Comparison of ENCODE assay signal across 8 cellular contexts in the genomic region with DNA sequence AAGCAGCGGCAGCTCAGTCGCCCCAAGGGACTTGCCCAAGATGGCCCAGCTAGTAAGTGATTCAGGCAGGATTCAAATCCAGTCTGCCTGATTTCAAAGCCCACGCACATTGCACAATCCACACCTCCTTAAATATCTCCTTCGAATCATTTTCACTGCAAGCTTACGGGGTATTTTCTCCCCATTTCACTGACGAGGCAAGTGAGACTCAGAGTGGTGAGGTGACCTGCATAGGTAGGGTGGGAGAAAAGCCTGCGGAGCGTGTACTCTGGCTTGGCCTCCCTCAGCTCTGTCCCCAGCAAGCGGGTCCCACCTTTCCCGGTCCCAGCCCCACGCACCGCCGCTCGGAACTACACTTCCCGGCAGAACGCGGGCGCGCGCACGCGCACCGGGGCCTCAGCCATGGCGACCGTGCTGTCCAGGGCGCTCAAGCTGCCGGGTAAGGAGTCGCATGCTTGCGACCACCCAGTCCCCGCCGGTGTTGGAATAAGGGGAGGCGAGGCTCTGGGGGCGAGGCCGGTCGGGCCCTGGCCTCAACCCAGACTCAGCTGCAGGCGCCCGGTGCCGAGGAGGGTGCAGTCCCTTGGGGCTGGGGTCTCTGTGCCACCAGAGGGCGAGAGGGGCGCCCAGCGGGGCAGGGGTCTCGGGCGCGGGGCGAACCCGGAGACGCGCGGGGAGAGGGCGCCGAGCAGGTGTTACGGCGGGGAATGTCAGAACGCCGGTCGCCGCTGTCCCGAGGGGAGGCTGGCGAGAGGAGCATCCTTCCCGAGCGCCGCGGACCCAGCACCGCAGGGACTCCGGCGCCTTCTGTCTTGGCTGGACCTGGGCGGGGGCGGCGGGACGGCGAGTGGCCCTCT. TPM values are rescaled to one million over a fixed set of nuclear protein-coding genes. Genes with fewer than 3 reads are reported as not detected.
A peak's percentile ranks its signal among the peaks of the same experiment; 100 is the strongest.
DNase-seq lines count a peak whose midpoint lies in the region; ATAC-seq and TF ChIP-seq lines count a peak whose summit lies in the region.

A gene with protein sequence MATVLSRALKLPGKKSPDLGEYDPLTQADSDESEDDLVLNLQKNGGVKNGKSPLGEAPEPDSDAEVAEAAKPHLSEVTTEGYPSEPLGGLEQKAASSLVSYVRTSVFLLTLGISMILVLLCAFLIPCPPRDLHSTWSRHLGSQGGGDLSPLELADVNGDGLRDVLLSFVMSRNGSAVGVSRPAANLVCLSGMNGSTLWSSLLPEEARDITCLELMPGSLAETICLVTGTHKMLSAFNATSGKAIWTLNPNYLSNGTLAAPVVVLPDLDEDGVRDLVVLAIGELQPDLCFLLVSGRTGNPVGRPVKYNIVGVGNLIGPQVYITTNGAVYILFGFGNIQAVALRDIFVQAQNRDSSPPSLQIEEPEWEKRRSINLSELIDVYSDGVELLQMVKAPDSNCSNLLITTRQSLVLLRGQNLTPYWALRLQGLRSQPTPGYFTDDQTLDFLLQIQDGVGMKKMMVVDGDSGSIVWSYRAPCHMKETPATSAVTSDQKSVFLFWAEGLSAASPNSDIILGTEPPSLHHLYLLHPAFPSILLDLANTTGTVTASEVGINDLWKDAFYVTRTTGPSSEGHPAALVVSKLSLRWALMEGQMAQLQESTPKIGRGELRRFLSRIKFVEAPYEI (plus strand): TSS at position 380 of the 857 bp plus-strand sequence. CDS start 23 bp downstream, at position 403.

- peaks cover 6 to 7% of the 10 kb centered on the region in 2 experiments; a peak in 2 of 4 replicates for H3K79me1 ChIP-seq in IMR-90 (ENCODE audit: low read depth in 1 of 2, low read length in 2 of 2)

- H2BK5ac ChIP-seq in IMR-90 (ENCODE audit: low read depth, low read length, poor library complexity, severe bottlenecking) = peak within 1 kb of the TSS; percentile 72

- intact Hi-C loops in IMR-90 (cut with micrococcal nuclease) = loop anchor here (5.0 kb wide), 1 partner anchor 48 kb away; no protein-coding TSS in a partner anchor
- intact Hi-C loops in activated naive CD4-positive, alpha-beta T cell treated with anti-CD3 and anti-CD28 coated beads for 36 hours (cut with micrococcal nuclease) = loop anchor here (1.0 to 5.0 kb wide), 2 partner anchors 44 to 232 kb away; partner anchors contain the start of genes DDX47 and HEBP1

- no peak for TF ChIP-seq CTCF in IMR-90 (conservative IDR thresholded peaks at IDR 0.05; ENCODE audit: low read depth, low read length)

- no peaks in the 10 kb centered on the region for H3K36me3 Mint-ChIP-seq in activated naive CD4-positive, alpha-beta T cell treated with anti-CD3 and anti-CD28 coated beads for 36 hours (ENCODE audit: low read depth)

- DNase-seq in DMS53 treated with DMSO at 0.1 percent for 48 hours (lab: John Stamatoyannopoulos, UW; ENCODE audit: unreplicated experiment) (peak; percentile 53), IMR-90 (peak; percentile 62), glomerular visceral epithelial cell (ENCODE audit: extremely low spot score) (peak; percentile 63), nucleus accumbens (lab: John Stamatoyannopoulos, UW) (peak in 54 of 56 donors; percentile 34 to 85 (median 65)), superior temporal gyrus (ENCODE audit: extremely low spot score) (peak; percentile 71)
- peak; percentile 73 for DNase-seq in activated naive CD4-positive, alpha-beta T cell treated with anti-CD3 and anti-CD28 coated beads for 36 hours

- H3K9ac ChIP-seq in IMR-90 (ENCODE audit: low read depth, low read length) = peak within 1 kb of the TSS; percentile 82

- peak within 1 kb of the TSS; percentile 66 for H2BK120ac ChIP-seq in IMR-90 (ENCODE audit: low read depth, low read length)

- no TSS peak for BruUV-seq in IMR-90 (replicated peaks; lab: Mats Ljungman, UMichigan)

- peak within 1 kb of the TSS; percentile 40; the same call in 1 of the 2 replicates for H2BK20ac ChIP-seq in IMR-90 (ENCODE audit: low read depth, low read length)

- H3K4me1 Mint-ChIP-seq in activated naive CD4-positive, alpha-beta T cell treated with anti-CD3 and anti-CD28 coated beads for 36 hours (ENCODE audit: low read depth) = peaks cover 16% of the 10 kb centered on the region

- H4K8ac ChIP-seq in IMR-90 (ENCODE audit: low read depth in 2 of 2, low read length in 2 of 2) = peak within 1 kb of the TSS; percentile 11 to 95

- CTCF ChIA-PET in IMR-90 (lab: Yijun Ruan, JAX) = interaction anchor here (0.6 to 1.3 kb wide), 4 partner anchors 10 to 168 kb away, joined by 3 to 11 read pairs (median 3); no protein-coding TSS in a partner anchor
- CTCF ChIA-PET in activated naive CD4-positive, alpha-beta T cell treated with anti-CD3 and anti-CD28 coated beads for 36 hours (lab: Charles Lee) = interaction anchor here (0.5 to 1.8 kb wide), 8 partner anchors 10 to 1921 kb away, joined by 3 to 11 read pairs (median 4); no protein-coding TSS in a partner anchor

- H3K9me3 Mint-ChIP-seq in activated naive CD4-positive, alpha-beta T cell treated with anti-CD3 and anti-CD28 coated beads for 36 hours = no peaks in the 10 kb centered on the region

- H2AK5ac ChIP-seq in IMR-90 (ENCODE audit: low read depth, low read length) = no peak within 1 kb of the TSS

- H3K4me2 ChIP-seq in IMR-90 (ENCODE audit: low read depth, low read length) = peak within 1 kb of the TSS; percentile 100

- H3K9me3 ChIP-seq in IMR-90 (ENCODE audit: control insufficient read depth, insufficient read depth, low read length) = no peaks in the 10 kb centered on the region

- H3K27ac Mint-ChIP-seq in activated naive CD4-positive, alpha-beta T cell treated with anti-CD3 and anti-CD28 coated beads for 36 hours = no peak within 1 kb of the TSS

- TF ChIP-seq RAD21 in IMR-90 (IDR thresholded peaks at IDR 0.05; ENCODE audit: low read length) = no peak

- peak within 1 kb of the TSS; percentile 79 for H3K4me3 Mint-ChIP-seq in activated naive CD4-positive, alpha-beta T cell treated with anti-CD3 and anti-CD28 coated beads for 36 hours

- ATAC-seq in GM21447 (IDR thresholded peaks at IDR 0.05; ENCODE audit: unreplicated experiment) (peak; percentile 80), IMR-90 (ENCODE audit: low read depth) (peak; percentile 99)

- H4K91ac ChIP-seq in IMR-90 (ENCODE audit: insufficient read depth, low read depth, low read length) = peak within 1 kb of the TSS; percentile 58; the same call in 1 of the 2 replicates

- no peaks in the 10 kb centered on the region for H3K36me3 ChIP-seq in IMR-90 (ENCODE audit: control insufficient read depth, insufficient read depth, low read length)

- H3K4me3 ChIP-seq in IMR-90 (ENCODE audit: insufficient read depth, low read depth, low read length) = peak within 1 kb of the TSS; percentile 95

- H2AK9ac ChIP-seq in IMR-90 (replicated peaks; ENCODE audit: low read depth, low read length, poor library complexity) = peak within 1 kb of the TSS; percentile 69

- 0% methylated on average over 34 of the region's 71 CpGs; no CpG with 5 or more reads in 1 of the 2 experiments for whole genome bisulfite sequencing in IMR-90 (ENCODE audit: extremely low coverage in 2 of 2, insufficient read length in 1 of 2), 2 experiments

- H3K4me1 ChIP-seq in IMR-90 (ENCODE audit: control insufficient read depth, insufficient read depth, low read length) = no peaks in the 10 kb centered on the region

- H3K56ac ChIP-seq in IMR-90 (ENCODE audit: extremely low read depth, insufficient read depth, low read length) = 0 out of 2 replicates have a peak within 1 kb of the TSS, but pooled peaks have one; percentile 13

- TF ChIP-seq POLR2A in IMR-90 (IDR thresholded peaks at IDR 0.05; ENCODE audit: low read depth, low read length) (no peak), Raji (IDR thresholded peaks at IDR 0.05; ENCODE audit: insufficient read depth, low read depth, low read length) (peak; percentile 62)

- POLR2A ChIA-PET in IMR-90 (lab: Charles Lee; ENCODE audit: unreplicated experiment) = interaction anchor here (0.5 to 0.6 kb wide), 4 partner anchors 18 to 152 kb away, joined by 3 to 5 read pairs (median 4); partner anchors contain the start of gene EMP1

- peak within 1 kb of the TSS; percentile 88; the same call in 1 of the 2 replicates for H4K5ac ChIP-seq in IMR-90 (ENCODE audit: low read depth, low read length)

- H2BK15ac ChIP-seq in IMR-90 (ENCODE audit: low read depth, low read length) = peak within 1 kb of the TSS; percentile 53; the same call in 1 of the 3 replicates

- in situ Hi-C loops in IMR-90 (cut with MboI; ENCODE audit: low sequenced_read_pairs) = loop anchor here (25.0 kb wide), 1 partner anchor 493 kb away; no protein-coding TSS in a partner anchor

- peak within 1 kb of the TSS; percentile 84 for H3K18ac ChIP-seq in IMR-90 (ENCODE audit: low read depth, low read length)

- H3K27ac ChIP-seq in IMR-90 (ENCODE audit: insufficient read depth, low read length) = peak within 1 kb of the TSS; percentile 50

- no peaks in the 10 kb centered on the region for H4K20me1 ChIP-seq in IMR-90 (ENCODE audit: insufficient read depth, low read length)

- no peaks in the 10 kb centered on the region for H3K9me1 ChIP-seq in IMR-90 (ENCODE audit: insufficient read depth, low read length)

- H3K14ac ChIP-seq in IMR-90 (replicated peaks; ENCODE audit: low read depth, low read length) = peak within 1 kb of the TSS; percentile 28; the same call in 1 of the 2 replicates

- dilution Hi-C loops in IMR-90 (cut with HindIII; ENCODE audit: low sequenced_read_pairs, unreplicated experiment) = no loop called here

- peak within 1 kb of the TSS; percentile 95 for H2AFZ ChIP-seq in IMR-90 (replicated peaks; ENCODE audit: low read length, poor library complexity)

- H3K23ac ChIP-seq in IMR-90 (ENCODE audit: low read depth, low read length) = peak within 1 kb of the TSS; percentile 44

- no peaks in the 10 kb centered on the region for H3K27me3 ChIP-seq in IMR-90 (ENCODE audit: control insufficient read depth, insufficient read depth, low read length)

- H3K4ac ChIP-seq in IMR-90 (ENCODE audit: low read depth, low read length) = peak within 1 kb of the TSS; percentile 36

- H3K27me3 Mint-ChIP-seq in activated naive CD4-positive, alpha-beta T cell treated with anti-CD3 and anti-CD28 coated beads for 36 hours (ENCODE audit: low read depth) = no peaks in the 10 kb centered on the region

TF ChIP-seq in IMR-90, 13 proteins besides CTCF, POLR2A, EP300 and RAD21 (continues in another document):
- no peak for TF ChIP-seq CHD1 (IDR thresholded peaks at IDR 0.05; ENCODE audit: low read depth, low read length)
- TF ChIP-seq MAZ (IDR thresholded peaks at IDR 0.05; ENCODE audit: borderline replicate concordance, low read depth, low read length) = no peak
- peak; percentile 40 for TF ChIP-seq RCOR1 (IDR thresholded peaks at IDR 0.05; ENCODE audit: insufficient replicate concordance, low read length)

RNA-seq across cellular contexts. Expression of the gene that starts here (rescaled TPM):
- 6.7 and 8.6 TPM in 2 replicates for total RNA-seq in IMR-90 (2012; rRNA removed)
- 3.6 and 3.7 TPM in 2 replicates for polyA plus RNA-seq in IMR-90 (2012; rRNA removed)
- 2.2 and 2.5 TPM in 2 replicates for polyA plus RNA-seq in IMR-90 (2012; cell fraction: cytosol; rRNA removed)
- 1.7 and 3.8 TPM in 2 replicates for polyA plus RNA-seq in IMR-90 (2012; cell fraction: nucleus; rRNA removed; ENCODE audit: low replicate concordance)
- total RNA-seq in activated naive CD4-positive, alpha-beta T cell treated with anti-CD3 and anti-CD28 coated beads for 36 hours = 1 to 10 TPM; 7.4 to 7.7 TPM

Comparison
In these comparisons a context has a peak if more than half of its experiments do, and no peak if none do; other contexts are left out.
1. Peak in every context shown above with its lines: DNase-seq, ATAC-seq, H3K4me3 ChIP-seq and H3K27ac ChIP-seq.